Comparison of ENCODE assay signal across 27 cellular contexts in genomic region chr14:56532546-56532945, GRCh38. TPM values are rescaled to one million over a fixed set of nuclear protein-coding genes. Genes with fewer than 3 reads are reported as not detected.
DNase-seq lines count a peak whose midpoint lies in the region; ATAC-seq, FAIRE-seq and TF ChIP-seq lines count a peak whose summit lies in the region.
"Had no signal": no experiment of that assay in that cellular context is flagged by ENCODE, and none has a peak within 500 bp of the region (broad histone marks: within the 10 kb centered on the region; RNA-seq: fewer than 3 reads in every experiment).

No MANE protein-coding gene starts in this region.

- no peak overlapping the region for H3K4me3 Mint-ChIP-seq in naive thymus-derived CD8-positive, alpha-beta T cell
- H3K4me3 Mint-ChIP-seq: CD14-positive monocyte; CD4-positive, alpha-beta memory T cell; CD4-positive, CD25-positive, alpha-beta regulatory T cell; CD8-positive, alpha-beta memory T cell had no signal

- 73 to 80% methylated on average over 7 of the region's 7 CpGs for WGBS in transverse colon (ENCODE audit: low coverage in 1 of 2), 2 donors

- H3K4me3 ChIP-seq in LNCaP clone FGC (ENCODE audit: low read depth, low read length) (no peak overlapping the region), transverse colon (no peak overlapping the region)
- H3K4me3 ChIP-seq: BLaER1, GM12878 had no signal

- POLR2A ChIA-PET in naive thymus-derived CD8-positive, alpha-beta T cell (lab: Charles Lee): no interaction called here

- no peaks in the 10 kb centered on the region for H3K36me3 ChIP-seq in transverse colon
- H3K36me3 ChIP-seq: BE2C, BLaER1 had no signal

- in situ Hi-C loops in transverse colon (cut with MboI; ENCODE audit: low pct_ligation_motif_present in 1 of 4, low pct_unique_long_range_greater_than_20kb in 1 of 4, low sequenced_read_pairs in 3 of 4): no loop called here

- no peak for TF ChIP-seq EP300 in transverse colon (IDR thresholded peaks at IDR 0.05; ENCODE audit: low read depth)

- intact Hi-C loops in left colon (cut with DNase I, micrococcal nuclease) (no loop called here), transverse colon (cut with DNase I; ENCODE audit: low total_unique reads) (no loop called here)

- peak; percentile 64 for DNase-seq in NCI-H82 (lab: John Stamatoyannopoulos, UW)
- DNase-seq in NCI-H82 treated with DMSO at 0.1 percent for 48 hours (lab: John Stamatoyannopoulos, UW; ENCODE audit: unreplicated experiment): no peak
- DNase-seq in LNCaP clone FGC (ENCODE audit: low read depth): peak; percentile 86
- DNase-seq in left colon: peak; percentile 23 to 38
- DNase-seq in transverse colon: peak; percentile 9
- no peak for DNase-seq in naive thymus-derived CD8-positive, alpha-beta T cell
- no peak for DNase-seq in GM12891 (ENCODE audit: insufficient read length, low spot score)
- DNase-seq: 8988T; ACHN; BE2C; C1 segment of cervical spinal cord; CD4-positive, alpha-beta memory T cell; CD4-positive, CD25-positive, alpha-beta regulatory T cell; CD8-positive, alpha-beta memory T cell; COR-L47; DMS 273 treated with DMSO at 0.1 percent for 48 hours; DMS153; DMS53; DMS79; DND-41; EL; GDM1 had no signal

- ATAC-seq in left colon: peak; percentile 99
- ATAC-seq in HG02759 (IDR thresholded peaks at IDR 0.05; ENCODE audit: unreplicated experiment): no peak
- ATAC-seq in naive thymus-derived CD8-positive, alpha-beta T cell: no peak
- ATAC-seq: GM12878 had no signal

- FAIRE-seq in GM12891 (lab: Jason Lieb, UNC): no peak
- FAIRE-seq: GM12878, GM19239 had no signal

- H3K27me3 ChIP-seq in transverse colon: no peaks in the 10 kb centered on the region
- H3K27me3 ChIP-seq: BLaER1 had no signal

- no peak overlapping the region for H3K27ac ChIP-seq in transverse colon
- H3K27ac ChIP-seq: BLaER1 had no signal

- no peak overlapping the region for H3K27ac Mint-ChIP-seq in naive thymus-derived CD8-positive, alpha-beta T cell
- H3K27ac Mint-ChIP-seq: CD4-positive, alpha-beta memory T cell; CD4-positive, CD25-positive, alpha-beta regulatory T cell; CD8-positive, alpha-beta memory T cell had no signal

- H3K9me3 ChIP-seq in transverse colon: no peaks in the 10 kb centered on the region
- H3K9me3 ChIP-seq: BE2C, BLaER1 had no signal

- no peaks in the 10 kb centered on the region for H3K4me1 Mint-ChIP-seq in naive thymus-derived CD8-positive, alpha-beta T cell
- H3K4me1 Mint-ChIP-seq: CD14-positive monocyte; CD4-positive, alpha-beta memory T cell; CD4-positive, CD25-positive, alpha-beta regulatory T cell; CD8-positive, alpha-beta memory T cell had no signal

- TF ChIP-seq CTCF in LNCaP clone FGC (IDR thresholded peaks at IDR 0.05; ENCODE audit: control insufficient read depth, extremely low read depth, insufficient read depth) (no peak), transverse colon (IDR thresholded peaks at IDR 0.05) (no peak)

- TF ChIP-seq POLR2A in transverse colon (IDR thresholded peaks at IDR 0.05) (no peak), GM12891 (IDR thresholded peaks at IDR 0.05; ENCODE audit: low read depth, low read length) (no peak)

- H3K9me3 Mint-ChIP-seq in naive thymus-derived CD8-positive, alpha-beta T cell: no peaks in the 10 kb centered on the region
- H3K9me3 Mint-ChIP-seq: CD14-positive monocyte; CD4-positive, alpha-beta memory T cell; CD8-positive, alpha-beta memory T cell had no signal

- peaks cover 4 to 14% (median 10%) of the 10 kb centered on the region in 5 donors for H3K27me3 Mint-ChIP-seq in naive thymus-derived CD8-positive, alpha-beta T cell

- H3K36me3 Mint-ChIP-seq in naive thymus-derived CD8-positive, alpha-beta T cell: no peaks in the 10 kb centered on the region
- H3K36me3 Mint-ChIP-seq: CD14-positive monocyte; CD4-positive, alpha-beta memory T cell; CD4-positive, CD25-positive, alpha-beta regulatory T cell; CD8-positive, alpha-beta memory T cell had no signal

- no peaks in the 10 kb centered on the region for H3K4me1 ChIP-seq in transverse colon
- H3K4me1 ChIP-seq: BE2C, BLaER1 had no signal

TF ChIP-seq in GM12891, 5 proteins besides CTCF, POLR2A, EP300 and RAD21:
- no peak for TF ChIP-seq POU2F2 (IDR thresholded peaks at IDR 0.05; ENCODE audit: low read depth, low read length)
- TF ChIP-seq SPI1 (IDR thresholded peaks at IDR 0.05; ENCODE audit: low read depth, low read length): no peak
- TF ChIP-seq PAX5 (IDR thresholded peaks at IDR 0.05; ENCODE audit: insufficient read depth, low read length, severe bottlenecking): no peak
- no peak for TF ChIP-seq TAF1 (IDR thresholded peaks at IDR 0.05; ENCODE audit: low read depth, low read length)
- TF ChIP-seq POLR2AphosphoS5 (IDR thresholded peaks at IDR 0.05; ENCODE audit: low read depth, low read length): no peak

RNA-seq across cellular contexts. Expression of gene TMEM260, which starts 47.1 kb away (rescaled TPM):
- total RNA-seq in left colon (10 to 100 TPM; 17.9 to 22.9 TPM), transverse colon (10 to 100 TPM; 22.9 to 52.7 (median 23.7) TPM)
- 10 to 100 TPM; 31.0 to 33.3 TPM for total RNA-seq in naive thymus-derived CD8-positive, alpha-beta T cell
- 10 to 100 TPM in 2 of 3 donors, 1 to 10 TPM in 1; 8.9 to 12.2 (median 10.7) TPM for polyA plus RNA-seq in naive thymus-derived CD8-positive, alpha-beta T cell
- polyA plus RNA-seq in GM12891 (2012; ENCODE audit: low read depth, missing spikeins): 4.9 TPM

Comparison
In these comparisons a context has a peak if more than half of its experiments do, and no peak if none do; other contexts are left out.
1. DNase-seq: peak in NCI-H82 (single experiment), LNCaP clone FGC (single experiment), left colon (2 of 2) and transverse colon (single experiment); none in NCI-H82 treated with DMSO at 0.1 percent for 48 hours (single experiment), naive thymus-derived CD8-positive, alpha-beta T cell (0 of 10) and GM12891 (single experiment).